ENCODE assay signal across 21 cellular contexts in the genomic region with DNA sequence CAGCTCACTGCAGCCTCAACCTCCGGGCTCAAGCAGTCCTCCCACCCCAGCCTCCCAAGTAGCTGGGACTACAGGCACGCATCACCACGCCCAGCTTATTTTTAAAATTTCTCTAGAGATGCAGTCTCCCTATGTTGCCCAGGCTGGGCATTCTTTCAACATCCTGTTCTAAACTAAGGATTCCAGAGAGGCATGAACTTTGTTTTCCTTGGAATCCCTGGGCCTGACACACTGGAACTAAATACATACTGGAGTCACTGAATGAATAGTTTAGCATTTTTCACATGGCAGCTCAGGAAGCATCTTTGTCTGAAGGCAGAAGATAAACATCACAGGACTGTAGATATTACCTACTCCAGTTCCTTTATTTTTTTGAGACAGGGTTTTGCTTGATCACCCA.
"Had no signal": no experiment of that assay in that cellular context is flagged by ENCODE, and none has a peak within 500 bp of the region (broad histone marks: within the 10 kb centered on the region; RNA-seq: fewer than 3 reads in every experiment).

No MANE protein-coding gene starts in this region.

- H3K4me2 ChIP-seq: hepatocyte had no signal

- H2AFZ ChIP-seq: hepatocyte had no signal

- H3K79me2 ChIP-seq: hepatocyte had no signal

- DNase-seq: effector memory CD8-positive, alpha-beta T cell; foreskin fibroblast; heart left ventricle; left ventricle myocardium superior; lower lobe of right lung; naive thymus-derived CD8-positive, alpha-beta T cell; occipital lobe; ovary; psoas muscle; right cardiac atrium; sigmoid colon; stimulated activated CD4-positive, alpha-beta T cell treated with anti-CD3 and anti-CD28 coated beads, Interleukin-2, amount 100 ng/mL, for 24 hours; stimulated activated CD4-positive, alpha-beta T cell treated with anti-CD3 and anti-CD28 coated beads, Interleukin-4, amount 100 ng/mL, for 24 hours; stimulated activated naive CD4-positive, alpha-beta T cell treated with Interleukin-2 at 50 U/mL for 16 hours; stomach; tibial artery; upper lobe of left lung had no signal

- H3K9me3 ChIP-seq: gastroesophageal sphincter, heart left ventricle, lower lobe of right lung, ovary, psoas muscle, sigmoid colon, stomach, tibial artery, upper lobe of left lung had no signal

- H3K27me3 ChIP-seq: gastroesophageal sphincter, heart left ventricle, hepatocyte, ovary, sigmoid colon, tibial artery, upper lobe of left lung had no signal

- H3K4me3 ChIP-seq: coronary artery, gastroesophageal sphincter, heart left ventricle, hepatocyte, lower lobe of right lung, ovary, psoas muscle, sigmoid colon, stomach, tibial artery, upper lobe of left lung had no signal

- H3K27ac ChIP-seq: coronary artery, gastroesophageal sphincter, heart left ventricle, hepatocyte, lower lobe of right lung, ovary, psoas muscle, stomach, upper lobe of left lung had no signal

- H3K36me3 ChIP-seq: gastroesophageal sphincter, heart left ventricle, lower lobe of right lung, ovary, sigmoid colon, stomach, tibial artery, upper lobe of left lung had no signal

- ATAC-seq: effector memory CD8-positive, alpha-beta T cell; gastroesophageal sphincter; heart left ventricle; left ventricle myocardium superior; lower lobe of right lung; naive thymus-derived CD8-positive, alpha-beta T cell; psoas muscle; right cardiac atrium; stimulated activated effector memory CD8-positive, alpha-beta T cell treated with anti-CD3 and anti-CD28 coated beads, Interleukin-12 subunit alpha, Interleukin-12 subunit beta, amount 100 ng/mL, for 72 hours had no signal
